In the genomic region with DNA sequence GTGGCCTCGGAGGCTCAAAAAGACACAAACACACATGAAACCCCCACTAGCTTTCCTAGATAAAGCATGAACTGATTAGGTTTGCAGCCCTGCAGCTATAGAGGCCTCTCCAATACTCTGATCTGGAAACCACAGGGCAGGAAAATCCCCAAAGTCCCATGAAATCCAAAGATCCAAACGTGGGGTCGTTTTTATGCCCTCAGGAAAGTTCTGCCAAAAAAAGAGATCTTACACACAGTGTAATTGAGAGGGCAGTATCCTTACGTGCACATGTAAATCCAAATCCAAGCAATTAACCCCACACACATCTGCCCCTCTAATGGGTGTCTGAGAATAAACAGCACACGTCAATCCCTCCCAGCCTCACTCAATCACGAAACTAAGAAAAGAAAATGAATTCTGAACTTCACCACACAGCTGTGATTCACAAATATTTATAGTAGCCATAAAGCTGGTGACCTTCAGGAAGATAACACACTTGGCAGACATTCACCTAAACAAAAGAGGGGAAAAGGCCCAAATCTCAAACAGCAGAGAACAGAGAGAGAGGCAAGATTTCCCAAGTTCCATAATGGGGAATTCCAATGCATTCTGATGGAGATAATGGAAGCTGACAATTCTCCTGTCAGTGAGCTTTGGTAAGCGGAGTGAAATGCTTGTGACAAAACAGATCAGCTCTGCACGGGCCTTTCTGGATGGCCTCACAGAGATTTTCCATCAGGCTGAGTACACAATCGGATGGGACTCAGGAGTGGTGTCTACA, we compare ENCODE assay signal across 12 cellular contexts.
DNase-seq lines count a peak whose midpoint lies in the region; ATAC-seq, FAIRE-seq and TF ChIP-seq lines count a peak whose summit lies in the region.
"Had no signal": no experiment of that assay in that cellular context is flagged by ENCODE, and none has a peak within 500 bp of the region (broad histone marks: within the 10 kb centered on the region; RNA-seq: fewer than 3 reads in every experiment).

No MANE protein-coding gene starts in this region.

- ATAC-seq in T-helper 17 cell: no peak
- no peak for ATAC-seq in GM19023 (IDR thresholded peaks at IDR 0.05; ENCODE audit: unreplicated experiment)

- H3K9me3 ChIP-seq in hepatocyte (ENCODE audit: low read depth): no peaks in the 10 kb centered on the region
- H3K9me3 ChIP-seq in stomach: no peaks in the 10 kb centered on the region
- no peaks in the 10 kb centered on the region for H3K9me3 ChIP-seq in T-helper 17 cell (ENCODE audit: control insufficient read depth, low read length, poor library complexity, severe bottlenecking)
- H3K9me3 ChIP-seq: Caco-2 had no signal

- H3K4me1 Mint-ChIP-seq in T-helper 17 cell (no peaks in the 10 kb centered on the region), chondrocyte (ENCODE audit: low read depth) (peaks cover 5% of the 10 kb centered on the region)

- TF ChIP-seq CTCF in hepatocyte (IDR thresholded peaks at IDR 0.05; ENCODE audit: poor library complexity): no peak
- TF ChIP-seq CTCF in stomach (IDR thresholded peaks at IDR 0.05): no peak
- TF ChIP-seq CTCF in chondrocyte (IDR thresholded peaks at IDR 0.05): no peak

- H3K36me3 Mint-ChIP-seq in T-helper 17 cell (ENCODE audit: low read depth): no peaks in the 10 kb centered on the region
- H3K36me3 Mint-ChIP-seq in chondrocyte (ENCODE audit: low read depth): peaks cover 10% of the 10 kb centered on the region

- H3K27ac ChIP-seq in hepatocyte (peak overlapping the region; percentile 76), stomach (peak overlapping the region in 3 of 5 donors; percentile 1 to 56 (median 36))

- no peaks in the 10 kb centered on the region for H3K27me3 Mint-ChIP-seq in T-helper 17 cell
- H3K27me3 Mint-ChIP-seq in chondrocyte (ENCODE audit: low read depth): no peaks in the 10 kb centered on the region

- 29% methylated on average over 9 of the region's 9 CpGs for WGBS in hepatocyte (ENCODE audit: low lambda C conversion rate, missing lambda C conversion rate)
- WGBS in stomach, 5 donors: 22 to 36% (median 24%) methylated on average over 9 of the region's 9 CpGs

- no peaks in the 10 kb centered on the region for H3K79me2 ChIP-seq in hepatocyte

- peak overlapping the region; percentile 56 for H3K4me2 ChIP-seq in hepatocyte

- H3K9me3 Mint-ChIP-seq in chondrocyte (ENCODE audit: low read depth): no peaks in the 10 kb centered on the region
- H3K9me3 Mint-ChIP-seq: T-helper 2 cell treated with Interferon-gamma antibody and Interleukin-4, amounts not matched to agents 5 μg/mL and 100 μg/mL, for 36 hours had no signal

- H3K9me2 ChIP-seq in hepatocyte (replicated peaks; ENCODE audit: insufficient read depth): no peaks in the 10 kb centered on the region

- peak overlapping the region; percentile 27 for H2AFZ ChIP-seq in hepatocyte

- no peak for DNase-seq in HTR-8/SVneo (ENCODE audit: insufficient read length, low spot score)
- DNase-seq in astrocyte of the hippocampus (ENCODE audit: low read depth, low spot score): peak; percentile 34
- peak; percentile 21 for DNase-seq in hepatocyte (ENCODE audit: low spot score)
- no peak for DNase-seq in stomach
- DNase-seq in T-helper 17 cell: no peak
- no peak for DNase-seq in islet precursor cell
- no peak for DNase-seq in chondrocyte (ENCODE audit: low spot score)
- DNase-seq: amygdala, Caco-2, NCI-H1417 had no signal

- H3K4me3 Mint-ChIP-seq in T-helper 17 cell: no peak overlapping the region
- no peak overlapping the region for H3K4me3 Mint-ChIP-seq in chondrocyte (ENCODE audit: unreplicated experiment)
- H3K4me3 Mint-ChIP-seq: T-helper 2 cell treated with Interferon-gamma antibody and Interleukin-4, amounts not matched to agents 5 μg/mL and 100 μg/mL, for 36 hours had no signal

- no peaks in the 10 kb centered on the region for H3K36me3 ChIP-seq in hepatocyte (replicated peaks; ENCODE audit: insufficient read depth, low read depth)
- no peaks in the 10 kb centered on the region for H3K36me3 ChIP-seq in stomach

- no peak for TF ChIP-seq POLR2A in stomach (IDR thresholded peaks at IDR 0.05)

- TF ChIP-seq EP300 in stomach (IDR thresholded peaks at IDR 0.05): no peak

- H3K27me3 ChIP-seq in hepatocyte: no peaks in the 10 kb centered on the region
- no peaks in the 10 kb centered on the region for H3K27me3 ChIP-seq in stomach

- no peaks in the 10 kb centered on the region for H4K20me1 ChIP-seq in hepatocyte (ENCODE audit: insufficient read depth, poor library complexity, severe bottlenecking)

- peak; percentile 16 for FAIRE-seq in HTR-8/SVneo (lab: Jason Lieb, UNC)

- peaks cover 21% of the 10 kb centered on the region for H3K4me1 ChIP-seq in hepatocyte (ENCODE audit: insufficient read depth)
- peaks cover 0 to 8% (median 0%) of the 10 kb centered on the region in 4 donors for H3K4me1 ChIP-seq in stomach
- H3K4me1 ChIP-seq: Caco-2 had no signal

- H3K4me3 ChIP-seq in hepatocyte (no peak overlapping the region), stomach (no peak overlapping the region)

- intact Hi-C loops in stomach (cut with DNase I; ENCODE audit: low total_unique reads): no loop called here

- H3K27ac Mint-ChIP-seq in T-helper 17 cell (no peak overlapping the region), chondrocyte (ENCODE audit: unreplicated experiment) (no peak overlapping the region)
- H3K27ac Mint-ChIP-seq: T-helper 2 cell treated with Interferon-gamma antibody and Interleukin-4, amounts not matched to agents 5 μg/mL and 100 μg/mL, for 36 hours had no signal

Comparison
In these comparisons a context has a peak if more than half of its experiments do, and no peak if none do; other contexts are left out.
1. DNase-seq: peak in astrocyte of the hippocampus (single experiment) and hepatocyte (single experiment); none in HTR-8/SVneo (single experiment), stomach (single experiment), T-helper 17 cell (0 of 3), islet precursor cell (single experiment) and chondrocyte (single experiment).